Comparison of ENCODE assay signal across 9 cellular contexts in genomic region chr6:108896111-108896661, GRCh38.
DNase-seq lines count a peak whose midpoint lies in the region; ATAC-seq and TF ChIP-seq lines count a peak whose summit lies in the region.
"Had no signal": no experiment of that assay in that cellular context is flagged by ENCODE, and none has a peak within 500 bp of the region (broad histone marks: within the 10 kb centered on the region; RNA-seq: fewer than 3 reads in every experiment).

No MANE protein-coding gene starts in this region.

- no peak for DNase-seq in activated CD4-positive, CD25-positive, alpha-beta regulatory T cell treated with anti-CD3 and anti-CD28 coated beads, Interleukin-2, amount 50 U/mL, for 72 hours
- DNase-seq in SK-N-MC (ENCODE audit: low read depth, low spot score) = peak; percentile 66
- DNase-seq in fibroblast of pulmonary artery (ENCODE audit: low read depth) = peak; percentile 95
- peak; percentile 59 for DNase-seq in smooth muscle cell of the brain vasculature (ENCODE audit: low read depth, low spot score)
- no peak for DNase-seq in amygdala (lab: John Stamatoyannopoulos, UW)
- no peak for DNase-seq in DMS79 (lab: John Stamatoyannopoulos, UW)
- no peak for DNase-seq in NCI-H1105 treated with DMSO at 0.1 percent for 48 hours (lab: John Stamatoyannopoulos, UW)

- TF ChIP-seq CTCF in fibroblast of pulmonary artery (IDR thresholded peaks at IDR 0.05; ENCODE audit: low read length, missing control alignments) = no peak

- H3K27ac ChIP-seq in SK-N-MC = peak overlapping the region; percentile 95
- H3K27ac ChIP-seq: C4-2B had no signal

- H3K9ac ChIP-seq in SK-N-MC (ENCODE audit: insufficient read length) = peak overlapping the region; percentile 70

- H3K4me3 ChIP-seq in SK-N-MC (peak overlapping the region; percentile 64), fibroblast of pulmonary artery (replicated peaks; ENCODE audit: low read depth, low read length) (no peak overlapping the region)

- no peaks in the 10 kb centered on the region for H3K9me3 ChIP-seq in SK-N-MC (ENCODE audit: low read depth, low read length)

- no peaks in the 10 kb centered on the region for H3K36me3 ChIP-seq in SK-N-MC (ENCODE audit: insufficient read depth, low read length)

- peak; percentile 49 to 55 for ATAC-seq in activated CD4-positive, CD25-positive, alpha-beta regulatory T cell treated with anti-CD3 and anti-CD28 coated beads, Interleukin-2, amount 50 U/mL, for 24 hours

Comparison
In these comparisons a context has a peak if more than half of its experiments do, and no peak if none do; other contexts are left out.
1. DNase-seq: peak in SK-N-MC (single experiment), fibroblast of pulmonary artery (single experiment) and smooth muscle cell of the brain vasculature (single experiment); none in activated CD4-positive, CD25-positive, alpha-beta regulatory T cell treated with anti-CD3 and anti-CD28 coated beads, Interleukin-2, amount 50 U/mL, for 72 hours (single experiment), amygdala (0 of 56), DMS79 (single experiment) and NCI-H1105 treated with DMSO at 0.1 percent for 48 hours (single experiment).